8 cellular contexts compared by ENCODE assay signal in the genomic region with DNA sequence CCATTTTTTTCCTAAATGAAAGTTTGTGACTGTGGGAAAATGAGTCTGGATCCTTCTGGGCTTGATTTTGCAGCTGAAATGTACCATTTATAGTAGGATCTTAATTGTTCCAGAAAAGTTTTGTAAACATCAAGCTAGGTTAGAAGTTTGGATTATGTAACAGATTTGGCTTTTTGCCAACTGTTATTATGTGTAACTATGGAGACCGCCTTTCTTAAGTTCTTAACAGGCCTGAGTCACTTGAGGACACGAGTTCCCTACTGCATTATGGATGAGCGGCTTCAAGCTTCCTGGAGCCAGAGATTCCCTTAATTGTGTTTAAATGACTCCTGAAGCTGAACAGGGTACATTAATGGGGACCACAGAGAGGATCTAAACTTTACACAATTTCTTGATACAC. TPM values are rescaled to one million over a fixed set of nuclear protein-coding genes. Genes with fewer than 3 reads are reported as not detected.
DNase-seq lines count a peak whose midpoint lies in the region; ATAC-seq and TF ChIP-seq lines count a peak whose summit lies in the region.
"Had no signal": no experiment of that assay in that cellular context is flagged by ENCODE, and none has a peak within 500 bp of the region (broad histone marks: within the 10 kb centered on the region; RNA-seq: fewer than 3 reads in every experiment).

No MANE protein-coding gene starts in this region.

- H3K27ac ChIP-seq in duodenal mucosa (ENCODE audit: low read depth, low read length) = peak overlapping the region; percentile 5

- no peak for TF ChIP-seq CTCF in mucosa of descending colon (IDR thresholded peaks at IDR 0.05)

- H3K4me1 ChIP-seq in duodenal mucosa (ENCODE audit: control insufficient read depth in 1 of 2, insufficient read depth in 2 of 2, low read length in 2 of 2) (peaks cover 7 to 11% of the 10 kb centered on the region in 2 donors), mucosa of descending colon (ENCODE audit: low read depth) (peaks cover 10% of the 10 kb centered on the region)

- ATAC-seq in mucosa of descending colon (peak; percentile 96), GM18505 (IDR thresholded peaks at IDR 0.05; ENCODE audit: unreplicated experiment) (no peak)
- ATAC-seq in stimulated activated naive CD8-positive, alpha-beta T cell treated with anti-CD3 and anti-CD28 coated beads, Interleukin-15, Interleukin-2, amounts not matched to agents 100 U/mL and 50 U/mL, for 24 hours = no peak
- ATAC-seq in stimulated activated effector memory CD8-positive, alpha-beta T cell treated with anti-CD3 and anti-CD28 coated beads, Interleukin-12 subunit alpha, Interleukin-12 subunit beta, amount 100 ng/mL, for 72 hours = no peak

- H3K4me3 ChIP-seq in duodenal mucosa (ENCODE audit: low read depth in 1 of 2, low read length in 2 of 2) = no peak overlapping the region
- no peak overlapping the region for H3K4me3 ChIP-seq in mucosa of descending colon

- H3K9me3 Mint-ChIP-seq in stimulated activated effector memory CD8-positive, alpha-beta T cell treated with anti-CD3 and anti-CD28 coated beads, Interleukin-12 subunit alpha, Interleukin-12 subunit beta, amount 100 ng/mL, for 72 hours = no peaks in the 10 kb centered on the region
- H3K9me3 Mint-ChIP-seq: nephron had no signal

- intact Hi-C loops in mucosa of descending colon (cut with DNase I, micrococcal nuclease) = no loop called here

- peaks cover 76% of the 10 kb centered on the region for H3K36me3 Mint-ChIP-seq in stimulated activated effector memory CD8-positive, alpha-beta T cell treated with anti-CD3 and anti-CD28 coated beads, Interleukin-12 subunit alpha, Interleukin-12 subunit beta, amount 100 ng/mL, for 72 hours

- no peak for TF ChIP-seq POLR2A in GM18505 (IDR thresholded peaks at IDR 0.05; ENCODE audit: borderline replicate concordance, extremely low read depth, insufficient read depth, insufficient read length)

- H3K27ac Mint-ChIP-seq in stimulated activated effector memory CD8-positive, alpha-beta T cell treated with anti-CD3 and anti-CD28 coated beads, Interleukin-12 subunit alpha, Interleukin-12 subunit beta, amount 100 ng/mL, for 72 hours = no peak overlapping the region

- H3K36me3 ChIP-seq in duodenal mucosa (ENCODE audit: control insufficient read depth in 1 of 2, insufficient read depth in 2 of 2, low read length in 2 of 2) (peaks cover 0 to 21% of the 10 kb centered on the region in 2 donors), mucosa of descending colon (ENCODE audit: low read depth) (no peaks in the 10 kb centered on the region)

- H3K27me3 ChIP-seq in duodenal mucosa (ENCODE audit: control insufficient read depth in 1 of 2, insufficient read depth in 2 of 2, low read length in 2 of 2) = no peaks in the 10 kb centered on the region

- H3K4me3 Mint-ChIP-seq in stimulated activated effector memory CD8-positive, alpha-beta T cell treated with anti-CD3 and anti-CD28 coated beads, Interleukin-12 subunit alpha, Interleukin-12 subunit beta, amount 100 ng/mL, for 72 hours = no peak overlapping the region
- H3K4me3 Mint-ChIP-seq: nephron had no signal

- H3K9me3 ChIP-seq in duodenal mucosa (ENCODE audit: control insufficient read depth in 1 of 2, low read length in 2 of 2) (no peaks in the 10 kb centered on the region), mucosa of descending colon (no peaks in the 10 kb centered on the region)

- H3K9ac ChIP-seq in duodenal mucosa (ENCODE audit: low read depth in 1 of 2, low read length in 2 of 2) = peak overlapping the region in 1 of 2 donors; percentile 25

- DNase-seq in HPDE6-E6E7 (ENCODE audit: extremely low spot score) (peak; percentile 80), NCI-H82 (lab: John Stamatoyannopoulos, UW) (peak; percentile 98), mucosa of descending colon (peak in 1 of 3 donors; percentile 75)
- no peak for DNase-seq in stimulated activated naive CD8-positive, alpha-beta T cell treated with anti-CD3 and anti-CD28 coated beads, Interleukin-15, Interleukin-2, amounts not matched to agents 100 U/mL and 50 U/mL, for 24 hours
- DNase-seq in stimulated activated effector memory CD8-positive, alpha-beta T cell treated with anti-CD3 and anti-CD28 coated beads, Interleukin-12 subunit alpha, Interleukin-12 subunit beta, amount 100 ng/mL, for 72 hours (ENCODE audit: low spot score in 2 of 2) = no peak

- peaks cover 8% of the 10 kb centered on the region for H3K4me1 Mint-ChIP-seq in stimulated activated effector memory CD8-positive, alpha-beta T cell treated with anti-CD3 and anti-CD28 coated beads, Interleukin-12 subunit alpha, Interleukin-12 subunit beta, amount 100 ng/mL, for 72 hours

RNA-seq across cellular contexts. Expression of gene SLC25A33, which starts 22.2 kb away (rescaled TPM):
- total RNA-seq in mucosa of descending colon = 1 to 10 TPM; 4.8 to 5.9 (median 5.7) TPM

RNA-seq across cellular contexts. Expression of gene TMEM201, which starts 27.3 kb away (rescaled TPM):
- total RNA-seq in mucosa of descending colon = 10 to 100 TPM in 1 of 3 donors, 1 to 10 TPM in 2; 8.1 to 12.1 (median 8.4) TPM

Comparison
In these comparisons a context has a peak if more than half of its experiments do, and no peak if none do; other contexts are left out.
1. DNase-seq: peak in HPDE6-E6E7 (single experiment) and NCI-H82 (single experiment); none in stimulated activated naive CD8-positive, alpha-beta T cell treated with anti-CD3 and anti-CD28 coated beads, Interleukin-15, Interleukin-2, amounts not matched to agents 100 U/mL and 50 U/mL, for 24 hours (single experiment) and stimulated activated effector memory CD8-positive, alpha-beta T cell treated with anti-CD3 and anti-CD28 coated beads, Interleukin-12 subunit alpha, Interleukin-12 subunit beta, amount 100 ng/mL, for 72 hours (0 of 2).